In the genomic region with DNA sequence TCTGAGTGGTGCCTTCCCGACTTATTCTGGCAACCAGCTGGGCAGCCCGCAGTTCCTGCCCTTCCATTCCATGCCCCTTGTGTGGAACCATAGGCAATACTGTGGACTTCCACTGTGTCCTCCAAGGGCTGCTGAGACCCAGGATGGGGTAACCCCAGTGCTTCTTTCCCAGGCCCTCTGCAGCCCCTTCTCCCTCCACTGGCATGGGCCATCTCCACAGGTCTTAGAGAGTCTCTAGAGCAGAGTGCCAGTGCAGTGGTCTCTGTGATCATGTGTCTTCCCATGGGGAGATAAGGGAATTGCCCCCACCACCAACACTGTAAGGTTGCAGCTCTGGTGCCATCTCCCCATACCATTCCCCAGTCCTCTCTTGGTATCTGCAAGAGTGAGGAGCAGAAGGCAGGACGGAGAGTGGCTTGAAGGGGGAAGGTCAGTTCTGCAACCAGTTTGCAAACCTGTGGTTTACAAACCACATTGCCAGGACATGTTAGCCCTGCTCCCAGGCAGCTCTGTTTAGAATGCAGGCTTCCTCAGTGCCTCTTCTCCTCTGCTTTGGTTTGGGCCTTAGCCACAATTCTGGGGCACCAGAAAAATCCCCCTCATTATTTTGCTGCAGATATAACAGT, we compare ENCODE assay signal across 15 cellular contexts.
DNase-seq lines count a peak whose midpoint lies in the region; ATAC-seq lines count a peak whose summit lies in the region.
"Had no signal": no experiment of that assay in that cellular context is flagged by ENCODE, and none has a peak within 500 bp of the region (broad histone marks: within the 10 kb centered on the region; RNA-seq: fewer than 3 reads in every experiment).

No MANE protein-coding gene starts in this region.

- H3K27ac Mint-ChIP-seq in stimulated activated naive CD8-positive, alpha-beta T cell treated with anti-CD3 and anti-CD28 coated beads, Interleukin-15, amount 100 ng/mL, for 72 hours = peak overlapping the region; percentile 28 to 31
- H3K27ac Mint-ChIP-seq in stimulated activated memory B cell treated with anti-CD40 and anti-IgM and Interleukin-4, amounts not matched to agents 10 μg/mL and 1 μg/mL and 100 μg/mL, for 72 hours = no peak overlapping the region
- H3K27ac Mint-ChIP-seq: CD4-positive, alpha-beta T cell; GM23338 had no signal

- no peaks in the 10 kb centered on the region for H3K36me3 Mint-ChIP-seq in stimulated activated memory B cell treated with anti-CD40 and anti-IgM and Interleukin-4, amounts not matched to agents 10 μg/mL and 1 μg/mL and 100 μg/mL, for 72 hours

- ATAC-seq in stimulated activated naive CD8-positive, alpha-beta T cell treated with anti-CD3 and anti-CD28 coated beads, Interleukin-15, amount 100 ng/mL, for 72 hours = peak; percentile 15
- ATAC-seq in stimulated activated naive CD8-positive, alpha-beta T cell treated with anti-CD3 and anti-CD28 coated beads, Interleukin-15, Interleukin-2, amounts not matched to agents 100 U/mL and 50 U/mL, for 24 hours = no peak
- peak; percentile 25 for ATAC-seq in stimulated activated memory B cell treated with anti-CD40 and anti-IgM and Interleukin-4, amounts not matched to agents 10 μg/mL and 1 μg/mL and 100 μg/mL, for 72 hours
- ATAC-seq: A549, GM23338 had no signal

- H3K4me3 Mint-ChIP-seq in stimulated activated naive CD8-positive, alpha-beta T cell treated with anti-CD3 and anti-CD28 coated beads, Interleukin-15, amount 100 ng/mL, for 72 hours = no peak overlapping the region
- H3K4me3 Mint-ChIP-seq in stimulated activated memory B cell treated with anti-CD40 and anti-IgM and Interleukin-4, amounts not matched to agents 10 μg/mL and 1 μg/mL and 100 μg/mL, for 72 hours = no peak overlapping the region
- H3K4me3 Mint-ChIP-seq: CD4-positive, alpha-beta T cell; GM23338 had no signal

- peaks cover 21% of the 10 kb centered on the region for H3K27me3 Mint-ChIP-seq in stimulated activated naive CD8-positive, alpha-beta T cell treated with anti-CD3 and anti-CD28 coated beads, Interleukin-15, amount 100 ng/mL, for 72 hours
- peaks cover 11% of the 10 kb centered on the region for H3K27me3 Mint-ChIP-seq in stimulated activated memory B cell treated with anti-CD40 and anti-IgM and Interleukin-4, amounts not matched to agents 10 μg/mL and 1 μg/mL and 100 μg/mL, for 72 hours

- no peaks in the 10 kb centered on the region for H3K9me3 Mint-ChIP-seq in stimulated activated naive CD8-positive, alpha-beta T cell treated with anti-CD3 and anti-CD28 coated beads, Interleukin-15, amount 100 ng/mL, for 72 hours
- H3K9me3 Mint-ChIP-seq in stimulated activated memory B cell treated with anti-CD40 and anti-IgM and Interleukin-4, amounts not matched to agents 10 μg/mL and 1 μg/mL and 100 μg/mL, for 72 hours = no peaks in the 10 kb centered on the region
- H3K9me3 Mint-ChIP-seq: CD4-positive, alpha-beta T cell; GM23338 had no signal

- DNase-seq in SKM-1 treated with dmso at 0.1 percent for 144 hours (lab: John Stamatoyannopoulos, UW; ENCODE audit: unreplicated experiment) (peak; percentile 3), SKM-1 (lab: John Stamatoyannopoulos, UW; ENCODE audit: unreplicated experiment) (no peak), GM03348 (ENCODE audit: low spot score) (no peak)
- DNase-seq in stimulated activated naive CD8-positive, alpha-beta T cell treated with anti-CD3 and anti-CD28 coated beads, Interleukin-15, amount 100 ng/mL, for 72 hours = no peak
- no peak for DNase-seq in stimulated activated naive CD8-positive, alpha-beta T cell treated with anti-CD3 and anti-CD28 coated beads, Interleukin-15, Interleukin-2, amounts not matched to agents 100 U/mL and 50 U/mL, for 24 hours
- DNase-seq in activated CD8-positive, alpha-beta memory T cell treated with anti-CD3 and anti-CD28 coated beads, Interleukin-2, amount 50 U/mL, for 48 hours = no peak
- DNase-seq: AML-193; Caco-2; CD4-positive, alpha-beta T cell; DMS79; GDM1; HCEC 1CT had no signal

- H3K4me1 Mint-ChIP-seq in stimulated activated naive CD8-positive, alpha-beta T cell treated with anti-CD3 and anti-CD28 coated beads, Interleukin-15, amount 100 ng/mL, for 72 hours = no peaks in the 10 kb centered on the region
- peaks cover 9% of the 10 kb centered on the region for H3K4me1 Mint-ChIP-seq in stimulated activated memory B cell treated with anti-CD40 and anti-IgM and Interleukin-4, amounts not matched to agents 10 μg/mL and 1 μg/mL and 100 μg/mL, for 72 hours
- H3K4me1 Mint-ChIP-seq: GM23338 had no signal
